In genomic region chr6:10522929-10523573, GRCh38 we compare ENCODE assay signal across 14 cellular contexts. TPM values are rescaled to one million over a fixed set of nuclear protein-coding genes. Genes with fewer than 3 reads are reported as not detected.
DNase-seq lines count a peak whose midpoint lies in the region; ATAC-seq, FAIRE-seq and TF ChIP-seq lines count a peak whose summit lies in the region.
"Had no signal": no experiment of that assay in that cellular context is flagged by ENCODE, and none has a peak within 500 bp of the region (broad histone marks: within the 10 kb centered on the region; RNA-seq: fewer than 3 reads in every experiment).

No MANE protein-coding gene starts in this region.

- no peaks in the 10 kb centered on the region for H3K36me3 Mint-ChIP-seq in CD8-positive, alpha-beta T cell
- H3K36me3 Mint-ChIP-seq: CD8-positive, alpha-beta memory T cell; natural killer cell had no signal

- no peaks in the 10 kb centered on the region for H3K36me3 ChIP-seq in NT2/D1 (ENCODE audit: insufficient read depth, insufficient read length, low read length)
- H3K36me3 ChIP-seq in lower lobe of right lung: no peaks in the 10 kb centered on the region
- no peaks in the 10 kb centered on the region for H3K36me3 ChIP-seq in thoracic aorta
- H3K36me3 ChIP-seq in CD8-positive, alpha-beta T cell (ENCODE audit: insufficient read depth, low read length): no peaks in the 10 kb centered on the region
- H3K36me3 ChIP-seq: Peyer's patch had no signal

- no peak overlapping the region for H3K4me3 Mint-ChIP-seq in CD8-positive, alpha-beta T cell
- H3K4me3 Mint-ChIP-seq: activated CD4-positive, alpha-beta T cell treated with anti-CD3 and anti-CD28 coated beads, Interleukin-2, amount 10 ng/mL, durations not matched to agents 24 days and 14 days; activated T-helper 1 cell treated with anti-CD3 and anti-CD28 coated beads, Interleukin-12 subunit alpha, Interleukin-12 subunit beta, Interleukin-2, Interleukin-4 antibody, amounts not matched to agents 30 ng/mL and 10 ng/mL and 1 ng/mL, durations not matched to agents 14 hours and 24 hours and 36 hours; natural killer cell had no signal

- H3K9ac ChIP-seq in NT2/D1 (ENCODE audit: insufficient read length, low read depth): no peak overlapping the region

- no peaks in the 10 kb centered on the region for H3K4me1 ChIP-seq in NT2/D1 (ENCODE audit: insufficient read depth, insufficient read length)
- peaks cover 27% of the 10 kb centered on the region for H3K4me1 ChIP-seq in lower lobe of right lung
- peaks cover 22 to 57% of the 10 kb centered on the region in 2 donors for H3K4me1 ChIP-seq in thoracic aorta (ENCODE audit: control insufficient read depth in 1 of 2, low read depth in 2 of 2)
- H3K4me1 ChIP-seq in CD8-positive, alpha-beta T cell (ENCODE audit: insufficient read depth, low read length): no peaks in the 10 kb centered on the region

- POLR2A ChIA-PET in CD8-positive, alpha-beta T cell (lab: Charles Lee): interaction anchor here (0.6 kb wide), 1 partner anchor 80 kb away, joined by 5 read pairs; no protein-coding TSS in a partner anchor

- peaks cover 5% of the 10 kb centered on the region for H3K4me1 Mint-ChIP-seq in CD8-positive, alpha-beta T cell (ENCODE audit: low read depth)

- intact Hi-C loops in lower lobe of right lung (cut with DNase I): no loop called here
- intact Hi-C loops in CD8-positive, alpha-beta T cell (cut with DNase I, micrococcal nuclease): no loop called here

- peak; percentile 74 for DNase-seq in NT2/D1 (ENCODE audit: low read depth, low spot score)
- no peak for DNase-seq in epithelial cell of proximal tubule (ENCODE audit: low read depth)
- DNase-seq in lower lobe of right lung: peak; percentile 52
- DNase-seq in thoracic aorta (ENCODE audit: low spot score): no peak
- no peak for DNase-seq in GM12891 (ENCODE audit: insufficient read length, low spot score)
- DNase-seq in CD8-positive, alpha-beta T cell: no peak
- DNase-seq: activated CD4-positive, alpha-beta T cell treated with anti-CD3 and anti-CD28 coated beads, Interleukin-2, amount 10 ng/mL, durations not matched to agents 24 days and 14 days; CD8-positive, alpha-beta memory T cell; natural killer cell; NCI-H1105 treated with DMSO at 0.1 percent for 48 hours; NCI-H510A treated with DMSO at 0.1 percent for 48 hours; Peyer's patch had no signal

- H3K27me3 ChIP-seq in NT2/D1 (ENCODE audit: insufficient read depth, insufficient read length) (no peaks in the 10 kb centered on the region), lower lobe of right lung (ENCODE audit: low read depth) (no peaks in the 10 kb centered on the region), thoracic aorta (replicated peaks; ENCODE audit: insufficient read depth) (no peaks in the 10 kb centered on the region)
- no peaks in the 10 kb centered on the region for H3K27me3 ChIP-seq in CD8-positive, alpha-beta T cell (ENCODE audit: insufficient read depth, low read length)
- H3K27me3 ChIP-seq: Peyer's patch had no signal

- H3K27me3 Mint-ChIP-seq in CD8-positive, alpha-beta T cell (ENCODE audit: low read depth): peaks cover 6% of the 10 kb centered on the region
- H3K27me3 Mint-ChIP-seq: activated CD4-positive, alpha-beta T cell treated with anti-CD3 and anti-CD28 coated beads, Interleukin-2, amount 10 ng/mL, durations not matched to agents 24 days and 14 days had no signal

- H3K9me3 Mint-ChIP-seq in CD8-positive, alpha-beta T cell: no peaks in the 10 kb centered on the region
- H3K9me3 Mint-ChIP-seq: activated CD4-positive, alpha-beta T cell treated with anti-CD3 and anti-CD28 coated beads, Interleukin-2, amount 10 ng/mL, durations not matched to agents 24 days and 14 days; activated T-helper 1 cell treated with anti-CD3 and anti-CD28 coated beads, Interleukin-12 subunit alpha, Interleukin-12 subunit beta, Interleukin-2, Interleukin-4 antibody, amounts not matched to agents 30 ng/mL and 10 ng/mL and 1 ng/mL, durations not matched to agents 14 hours and 24 hours and 36 hours; CD8-positive, alpha-beta memory T cell; natural killer cell had no signal

- ATAC-seq in lower lobe of right lung (peak; percentile 20 to 46), thoracic aorta (ENCODE audit: insufficient number of reproducible peaks, low FRiP score, low read depth) (no peak)
- ATAC-seq in CD8-positive, alpha-beta T cell: no peak
- ATAC-seq in activated CD4-positive, CD25-positive, alpha-beta regulatory T cell treated with anti-CD3 and anti-CD28 coated beads, Interleukin-2, amount 50 U/mL, for 24 hours: no peak
- ATAC-seq: natural killer cell had no signal

- no peak for TF ChIP-seq CTCF in epithelial cell of proximal tubule (conservative IDR thresholded peaks at IDR 0.05; ENCODE audit: low read depth, low read length)
- no peak for TF ChIP-seq CTCF in lower lobe of right lung (IDR thresholded peaks at IDR 0.05)
- TF ChIP-seq CTCF in thoracic aorta (IDR thresholded peaks at IDR 0.05): no peak
- TF ChIP-seq CTCF in CD8-positive, alpha-beta T cell (IDR thresholded peaks at IDR 0.05): no peak

- no peak for TF ChIP-seq POLR2A in GM12891 (IDR thresholded peaks at IDR 0.05; ENCODE audit: low read depth, low read length)

- CTCF ChIA-PET in CD8-positive, alpha-beta T cell (lab: Charles Lee): interaction anchor here (1.1 kb wide), 1 partner anchor 15 kb away, joined by 3 read pairs; no protein-coding TSS in a partner anchor

- no peak for FAIRE-seq in GM12891 (lab: Jason Lieb, UNC)

- H3K4me3 ChIP-seq in NT2/D1 (ENCODE audit: insufficient read length, low read depth): no peak overlapping the region
- H3K4me3 ChIP-seq in epithelial cell of proximal tubule (ENCODE audit: low read depth, low read length): peak overlapping the region; percentile 22
- H3K4me3 ChIP-seq in lower lobe of right lung: peak overlapping the region; percentile 33
- H3K4me3 ChIP-seq in thoracic aorta: peak overlapping the region; percentile 58
- no peak overlapping the region for H3K4me3 ChIP-seq in CD8-positive, alpha-beta T cell (ENCODE audit: low read depth, low read length)
- H3K4me3 ChIP-seq: Peyer's patch had no signal

- H3K27ac ChIP-seq in lower lobe of right lung (peak overlapping the region; percentile 71), thoracic aorta (peak overlapping the region; percentile 83 to 84)
- no peak overlapping the region for H3K27ac ChIP-seq in CD8-positive, alpha-beta T cell (ENCODE audit: low read depth, low read length)

- no peak overlapping the region for H3K27ac Mint-ChIP-seq in CD8-positive, alpha-beta T cell
- H3K27ac Mint-ChIP-seq: activated CD4-positive, alpha-beta T cell treated with anti-CD3 and anti-CD28 coated beads, Interleukin-2, amount 10 ng/mL, durations not matched to agents 24 days and 14 days; activated T-helper 1 cell treated with anti-CD3 and anti-CD28 coated beads, Interleukin-12 subunit alpha, Interleukin-12 subunit beta, Interleukin-2, Interleukin-4 antibody, amounts not matched to agents 30 ng/mL and 10 ng/mL and 1 ng/mL, durations not matched to agents 14 hours and 24 hours and 36 hours; CD8-positive, alpha-beta memory T cell; natural killer cell had no signal

- H3K9me3 ChIP-seq in NT2/D1 (ENCODE audit: insufficient read depth, low read length) (no peaks in the 10 kb centered on the region), lower lobe of right lung (no peaks in the 10 kb centered on the region), thoracic aorta (no peaks in the 10 kb centered on the region)
- no peaks in the 10 kb centered on the region for H3K9me3 ChIP-seq in CD8-positive, alpha-beta T cell (ENCODE audit: low read length)
- H3K9me3 ChIP-seq: Peyer's patch had no signal

TF ChIP-seq in GM12891, 5 proteins besides CTCF, POLR2A, EP300 and RAD21:
- TF ChIP-seq POLR2AphosphoS5 (IDR thresholded peaks at IDR 0.05; ENCODE audit: low read depth, low read length): no peak
- no peak for TF ChIP-seq SPI1 (IDR thresholded peaks at IDR 0.05; ENCODE audit: low read depth, low read length)
- no peak for TF ChIP-seq PAX5 (IDR thresholded peaks at IDR 0.05; ENCODE audit: insufficient read depth, low read length, severe bottlenecking)
- no peak for TF ChIP-seq POU2F2 (IDR thresholded peaks at IDR 0.05; ENCODE audit: low read depth, low read length)
- no peak for TF ChIP-seq TAF1 (IDR thresholded peaks at IDR 0.05; ENCODE audit: low read depth, low read length)
TF ChIP-seq in GM12891: peak in this region for 0.

RNA-seq across cellular contexts. Expression of gene GCNT2, which starts 1.9 kb away (rescaled TPM):
- 17.5 and 31.2 TPM in 2 replicates for total RNA-seq in epithelial cell of proximal tubule
- 32.2 TPM for total RNA-seq in lower lobe of right lung
- total RNA-seq in thoracic aorta: 10 to 100 TPM; 29.1 to 44.9 TPM
- polyA plus RNA-seq in GM12891 (2012; ENCODE audit: low read depth, missing spikeins): 6.2 TPM
- total RNA-seq in CD8-positive, alpha-beta T cell: 1 to 10 TPM in 1 of 2 experiments, under 1 TPM in 1; 0.79 to 1.1 TPM

Comparison
In these comparisons a context has a peak if more than half of its experiments do, and no peak if none do; other contexts are left out.
1. DNase-seq: peak in NT2/D1 (single experiment) and lower lobe of right lung (single experiment); none in epithelial cell of proximal tubule (single experiment), thoracic aorta (single experiment), GM12891 (single experiment) and CD8-positive, alpha-beta T cell (0 of 7).
2. H3K4me3 ChIP-seq: peak in epithelial cell of proximal tubule (single experiment), lower lobe of right lung (single experiment) and thoracic aorta (single experiment); none in NT2/D1 (single experiment) and CD8-positive, alpha-beta T cell (single experiment).
3. ATAC-seq: peak in lower lobe of right lung (2 of 2); none in thoracic aorta (single experiment), CD8-positive, alpha-beta T cell (single experiment) and activated CD4-positive, CD25-positive, alpha-beta regulatory T cell treated with anti-CD3 and anti-CD28 coated beads, Interleukin-2, amount 50 U/mL, for 24 hours (0 of 2).